ENCODE assay signal across 19 cellular contexts in genomic region chr10:107540981-107541380, GRCh38.
"Had no signal": no experiment of that assay in that cellular context is flagged by ENCODE, and none has a peak within 500 bp of the region (broad histone marks: within the 10 kb centered on the region; RNA-seq: fewer than 3 reads in every experiment).

No MANE protein-coding gene starts in this region.

- H3K27me3 ChIP-seq: MG63, Peyer's patch, SJSA1 had no signal

- H3K9me3 ChIP-seq: MG63, Peyer's patch had no signal

- ATAC-seq: K562, Right ventricle myocardium inferior had no signal

- H3K27ac ChIP-seq: Peyer's patch, SJSA1, SK-N-MC had no signal

- H3K36me3 ChIP-seq: MG63, Peyer's patch, SJSA1 had no signal

- H3K4me1 ChIP-seq: Peyer's patch had no signal

- H3K4me3 ChIP-seq: K562, MG63, Peyer's patch, SJSA1, SK-N-MC had no signal

- DNase-seq: MG63, NCI-H1092, NCI-H1105 treated with DMSO at 0.1 percent for 48 hours, NCI-H1417 treated with DMSO at 0.1 percent for 48 hours, NCI-H146, NCI-H1694 treated with DMSO at 0.1 percent for 48 hours, NCI-H1930, NCI-H2081, NCI-H2107, NCI-H2227 treated with DMSO at 0.1 percent for 48 hours, NCI-H524, NCI-H526 treated with DMSO at 0.1 percent for 48 hours, NCI-H748 treated with DMSO at 0.1 percent for 48 hours, Peyer's patch, SIG-M5 had no signal
